Comparison of ENCODE assay signal across 14 cellular contexts in genomic region chr7:98795741-98796493, GRCh38.
DNase-seq lines count a peak whose midpoint lies in the region; ATAC-seq, FAIRE-seq and TF ChIP-seq lines count a peak whose summit lies in the region.
"Had no signal": no experiment of that assay in that cellular context is flagged by ENCODE, and none has a peak within 500 bp of the region (broad histone marks: within the 10 kb centered on the region; RNA-seq: fewer than 3 reads in every experiment).

No MANE protein-coding gene starts in this region.

- DNase-seq in GM10266 (ENCODE audit: extremely low spot score) (peak; percentile 56), H54 (ENCODE audit: insufficient read length, low spot score) (no peak), upper lobe of left lung (no peak), 8988T (no peak)
- DNase-seq: activated gamma-delta T cell; CD4-positive, alpha-beta T cell; naive B cell; stimulated activated CD4-positive, alpha-beta T cell treated with anti-CD3 and anti-CD28 coated beads, Interleukin-15, amount 100 ng/mL, for 24 hours; substantia nigra had no signal

- 81 to 89% methylated on average over 12 of the region's 12 CpGs for WGBS in upper lobe of left lung, 2 donors

- no peak overlapping the region for H3K27ac ChIP-seq in upper lobe of left lung

- ATAC-seq in GM19328 (IDR thresholded peaks at IDR 0.05; ENCODE audit: unreplicated experiment) (peak; percentile 78), HG02840 (IDR thresholded peaks at IDR 0.05; ENCODE audit: low FRiP score, unreplicated experiment) (peak; percentile 68), HG03575 (IDR thresholded peaks at IDR 0.05; ENCODE audit: extremely low read depth, insufficient number of reproducible peaks, low FRiP score, unreplicated experiment) (peak; percentile 61), upper lobe of left lung (ENCODE audit: low FRiP score in 2 of 2) (no peak), SK-N-SH treated with all-trans-retinoic acid at 6 μM for 48 hours (no peak)

- H3K27me3 ChIP-seq in upper lobe of left lung, result no peaks in the 10 kb centered on the region

- no peak for FAIRE-seq in H54 (lab: Jason Lieb, UNC)
- FAIRE-seq: TTC549 had no signal

- no peak overlapping the region for H3K4me3 ChIP-seq in upper lobe of left lung

- no peaks in the 10 kb centered on the region for H3K4me1 ChIP-seq in upper lobe of left lung

- TF ChIP-seq POLR2A in H54 (IDR thresholded peaks at IDR 0.05; ENCODE audit: low read depth, low read length) (no peak), upper lobe of left lung (IDR thresholded peaks at IDR 0.05) (no peak)

- TF ChIP-seq CTCF in GM10266 (IDR thresholded peaks at IDR 0.05; ENCODE audit: control insufficient read depth, insufficient read depth, low read depth, missing control alignments), result no peak
- TF ChIP-seq CTCF in upper lobe of left lung (IDR thresholded peaks at IDR 0.05), result no peak

- H3K36me3 ChIP-seq in upper lobe of left lung, result no peaks in the 10 kb centered on the region

- TF ChIP-seq EP300 in upper lobe of left lung (IDR thresholded peaks at IDR 0.05), result no peak

- H3K9me3 ChIP-seq in upper lobe of left lung, result peaks cover 2 to 4% (median 3%) of the 10 kb centered on the region in 4 donors

TF ChIP-seq in SK-N-SH treated with all-trans-retinoic acid at 6 μM for 48 hours, 23 proteins besides CTCF, POLR2A, EP300 and RAD21:
- TF ChIP-seq GLIS3 (CRISPR knock-in tag; IDR thresholded peaks at IDR 0.05), result no peak
- TF ChIP-seq ZNF565 (CRISPR knock-in tag; conservative IDR thresholded peaks at IDR 0.05; ENCODE audit: low read depth), result no peak
- no peak for TF ChIP-seq OSR1 (CRISPR knock-in tag; IDR thresholded peaks at IDR 0.05)
- TF ChIP-seq CREB5 (CRISPR knock-in tag; IDR thresholded peaks at IDR 0.05; ENCODE audit: low read depth), result no peak
- no peak for TF ChIP-seq PPARA (CRISPR knock-in tag; IDR thresholded peaks at IDR 0.05; ENCODE audit: borderline replicate concordance)
- TF ChIP-seq, protein P1, sequence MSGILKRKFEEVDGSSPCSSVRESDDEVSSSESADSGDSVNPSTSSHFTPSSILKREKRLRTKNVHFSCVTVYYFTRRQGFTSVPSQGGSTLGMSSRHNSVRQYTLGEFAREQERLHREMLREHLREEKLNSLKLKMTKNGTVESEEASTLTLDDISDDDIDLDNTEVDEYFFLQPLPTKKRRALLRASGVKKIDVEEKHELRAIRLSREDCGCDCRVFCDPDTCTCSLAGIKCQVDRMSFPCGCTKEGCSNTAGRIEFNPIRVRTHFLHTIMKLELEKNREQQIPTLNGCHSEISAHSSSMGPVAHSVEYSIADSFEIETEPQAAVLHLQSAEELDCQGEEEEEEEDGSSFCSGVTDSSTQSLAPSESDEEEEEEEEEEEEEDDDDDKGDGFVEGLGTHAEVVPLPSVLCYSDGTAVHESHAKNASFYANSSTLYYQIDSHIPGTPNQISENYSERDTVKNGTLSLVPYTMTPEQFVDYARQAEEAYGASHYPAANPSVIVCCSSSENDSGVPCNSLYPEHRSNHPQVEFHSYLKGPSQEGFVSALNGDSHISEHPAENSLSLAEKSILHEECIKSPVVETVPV (CRISPR knock-in tag; IDR thresholded peaks at IDR 0.05), result no peak
- no peak for TF ChIP-seq ESRRG (CRISPR knock-in tag; IDR thresholded peaks at IDR 0.05)
- TF ChIP-seq RARB (CRISPR knock-in tag; IDR thresholded peaks at IDR 0.05), result no peak
- no peak for TF ChIP-seq ZC3H10 (CRISPR knock-in tag; IDR thresholded peaks at IDR 0.05)
- TF ChIP-seq POU6F1 (CRISPR knock-in tag; IDR thresholded peaks at IDR 0.05; ENCODE audit: borderline replicate concordance, low read depth), result no peak
- TF ChIP-seq TSHZ2 (CRISPR knock-in tag; IDR thresholded peaks at IDR 0.05), result no peak
- no peak for TF ChIP-seq BACH2 (CRISPR knock-in tag; IDR thresholded peaks at IDR 0.05; ENCODE audit: borderline replicate concordance)
- TF ChIP-seq TCF4 (CRISPR knock-in tag; IDR thresholded peaks at IDR 0.05; ENCODE audit: borderline replicate concordance), result no peak
- TF ChIP-seq ZNF8 (CRISPR knock-in tag; IDR thresholded peaks at IDR 0.05), result no peak
- no peak for TF ChIP-seq ZNF70 (CRISPR knock-in tag; IDR thresholded peaks at IDR 0.05)
- no peak for TF ChIP-seq ZFP30 (CRISPR knock-in tag; IDR thresholded peaks at IDR 0.05)
- no peak for TF ChIP-seq SNAI2 (CRISPR knock-in tag; IDR thresholded peaks at IDR 0.05)
- no peak for TF ChIP-seq CSDC2 (CRISPR knock-in tag; IDR thresholded peaks at IDR 0.05)

Comparison
In these comparisons a context has a peak if more than half of its experiments do, and no peak if none do; other contexts are left out.
1. ATAC-seq: peak in GM19328 (single experiment), HG02840 (single experiment) and HG03575 (single experiment); none in upper lobe of left lung (0 of 2) and SK-N-SH treated with all-trans-retinoic acid at 6 μM for 48 hours (single experiment).